8 cellular contexts compared by ENCODE assay signal in genomic region chr5:181218795-181219124, GRCh38. TPM values are rescaled to one million over a fixed set of nuclear protein-coding genes. Genes with fewer than 3 reads are reported as not detected.
DNase-seq lines count a peak whose midpoint lies in the region; ATAC-seq and TF ChIP-seq lines count a peak whose summit lies in the region.

No MANE protein-coding gene starts in this region.

- H3K27me3 Mint-ChIP-seq in T-helper 1 cell treated with Interleukin-12 subunit alpha and Interleukin-12 subunit beta and Interleukin-4 antibody, amounts not matched to agents 30 μg/mL and 1 μg/mL, for 36 hours (ENCODE audit: low read depth): peaks cover 14% of the 10 kb centered on the region

- TF ChIP-seq POLR2A in gastroesophageal sphincter (IDR thresholded peaks at IDR 0.05) (no peak), spleen (IDR thresholded peaks at IDR 0.05) (no peak)

- TF ChIP-seq CTCF in WI38 (IDR thresholded peaks at IDR 0.05; ENCODE audit: low read depth, low read length) (no peak), gastroesophageal sphincter (IDR thresholded peaks at IDR 0.05) (no peak), spleen (IDR thresholded peaks at IDR 0.05 in 8 of 11, conservative IDR thresholded peaks at IDR 0.05 in 3 of 11) (no peak), GM10266 (IDR thresholded peaks at IDR 0.05; ENCODE audit: control insufficient read depth, insufficient read depth, low read depth, missing control alignments) (no peak), omental fat pad (IDR thresholded peaks at IDR 0.05) (no peak)

- no peak for DNase-seq in T-helper 1 cell
- no peak for DNase-seq in spleen
- no peak for DNase-seq in GM10266 (ENCODE audit: extremely low spot score)
- DNase-seq in omental fat pad (ENCODE audit: low spot score): no peak

- H3K9me3 ChIP-seq in gastroesophageal sphincter: no peaks in the 10 kb centered on the region
- no peaks in the 10 kb centered on the region for H3K9me3 ChIP-seq in spleen

- H3K27me3 ChIP-seq in gastroesophageal sphincter: no peaks in the 10 kb centered on the region
- H3K27me3 ChIP-seq in spleen (replicated peaks in 1 of 7): peaks cover 0 to 12% (median 0%) of the 10 kb centered on the region in 7 donors

- peak overlapping the region; percentile 93 for H3K4me3 Mint-ChIP-seq in T-helper 1 cell treated with Interleukin-12 subunit alpha and Interleukin-12 subunit beta and Interleukin-4 antibody, amounts not matched to agents 30 μg/mL and 1 μg/mL, for 36 hours

- H3K4me1 Mint-ChIP-seq in T-helper 1 cell treated with Interleukin-12 subunit alpha and Interleukin-12 subunit beta and Interleukin-4 antibody, amounts not matched to agents 30 μg/mL and 1 μg/mL, for 36 hours (ENCODE audit: low read depth): peaks cover 48% of the 10 kb centered on the region

- no peaks in the 10 kb centered on the region for H3K9me3 Mint-ChIP-seq in T-helper 1 cell treated with Interleukin-12 subunit alpha and Interleukin-12 subunit beta and Interleukin-4 antibody, amounts not matched to agents 30 μg/mL and 1 μg/mL, for 36 hours

- H3K27ac ChIP-seq in gastroesophageal sphincter (peak overlapping the region in 3 of 4 donors; percentile 76 to 80 (median 80)), spleen (peak overlapping the region; percentile 18 to 90 (median 76))

- intact Hi-C loops in spleen (cut with DNase I; ENCODE audit: low total_unique reads): no loop called here

- H3K4me1 ChIP-seq in gastroesophageal sphincter: peaks cover 0 to 40% (median 3%) of the 10 kb centered on the region in 3 donors
- peaks cover 8 to 66% (median 47%) of the 10 kb centered on the region in 6 donors for H3K4me1 ChIP-seq in spleen

- peak overlapping the region; percentile 94 for H3K27ac Mint-ChIP-seq in T-helper 1 cell treated with Interleukin-12 subunit alpha and Interleukin-12 subunit beta and Interleukin-4 antibody, amounts not matched to agents 30 μg/mL and 1 μg/mL, for 36 hours

- no peak for ATAC-seq in gastroesophageal sphincter
- ATAC-seq in omental fat pad (ENCODE audit: low FRiP score): no peak
- ATAC-seq in GM19324 (IDR thresholded peaks at IDR 0.05; ENCODE audit: low FRiP score, unreplicated experiment): no peak

- peaks cover 7% of the 10 kb centered on the region for H3K36me3 Mint-ChIP-seq in T-helper 1 cell treated with Interleukin-12 subunit alpha and Interleukin-12 subunit beta and Interleukin-4 antibody, amounts not matched to agents 30 μg/mL and 1 μg/mL, for 36 hours (ENCODE audit: low read depth)

- peak overlapping the region; percentile 44 for H3K4me3 ChIP-seq in WI38 (ENCODE audit: low read depth, low read length)
- peak overlapping the region; percentile 13 to 54 for H3K4me3 ChIP-seq in gastroesophageal sphincter
- peak overlapping the region in 7 of 8 donors; percentile 13 to 71 (median 53) for H3K4me3 ChIP-seq in spleen

- H3K36me3 ChIP-seq in gastroesophageal sphincter: no peaks in the 10 kb centered on the region
- H3K36me3 ChIP-seq in spleen: no peaks in the 10 kb centered on the region

- 24 to 36% methylated on average over 10 of the region's 10 CpGs for WGBS in gastroesophageal sphincter (ENCODE audit: low coverage in 1 of 2), 2 donors
- 33 to 38% (median 36%) methylated on average over 10 of the region's 10 CpGs for WGBS in spleen, 5 donors

- TF ChIP-seq EP300 in gastroesophageal sphincter (IDR thresholded peaks at IDR 0.05): no peak

RNA-seq across cellular contexts. Expression of gene TRIM41, which starts 4.3 kb away (rescaled TPM):
- total RNA-seq in gastroesophageal sphincter (10 to 100 TPM in 3 of 4 donors, 1 to 10 TPM in 1; 9.7 to 17.6 (median 12.1) TPM), spleen (10 to 100 TPM; 14.3 to 34.1 (median 26.6) TPM), omental fat pad (10 to 100 TPM in 3 of 4 donors, 1 to 10 TPM in 1; 9.8 to 16.4 (median 12.6) TPM)
- polyA plus RNA-seq in spleen: 10 to 100 TPM; 12.5 to 25.0 (median 24.1) TPM

RNA-seq across cellular contexts. Expression of gene TRIM7, which starts 13.8 kb away (rescaled TPM):
- total RNA-seq in gastroesophageal sphincter: 10 to 100 TPM in 1 of 4 donors, 1 to 10 TPM in 3; 3.0 to 11.0 (median 4.7) TPM
- 1 to 10 TPM in 6 of 7 donors, under 1 TPM in 1; 0.81 to 3.9 (median 1.9) TPM for total RNA-seq in spleen
- polyA plus RNA-seq in spleen: 1 to 10 TPM; 1.0 to 1.3 (median 1.2) TPM
- total RNA-seq in omental fat pad: 1 to 10 TPM in 2 of 4 donors, under 1 TPM in 2; 0.79 to 2.9 (median 1.1) TPM

RNA-seq across cellular contexts. Expression of gene RACK1, which starts 24.9 kb away (rescaled TPM):
- total RNA-seq in gastroesophageal sphincter (1,000 to 10,000 TPM; 1,300 to 1,812 (median 1,580) TPM), spleen (1,000 to 10,000 TPM; 1,202 to 2,949 (median 1,651) TPM), omental fat pad (1,000 to 10,000 TPM; 1,928 to 2,385 (median 2,165) TPM)
- 1,000 to 10,000 TPM; 2,379 to 3,598 (median 2,966) TPM for polyA plus RNA-seq in spleen

RNA-seq across cellular contexts. Expression of gene TRIM52, which starts 42.2 kb away (rescaled TPM):
- total RNA-seq in gastroesophageal sphincter: 10 to 100 TPM; 15.9 to 34.7 (median 22.2) TPM
- total RNA-seq in spleen: 10 to 100 TPM; 18.9 to 44.0 (median 22.5) TPM
- polyA plus RNA-seq in spleen: 10 to 100 TPM; 11.6 to 19.7 (median 18.4) TPM
- 10 to 100 TPM in 3 of 4 donors, 1 to 10 TPM in 1; 9.8 to 19.7 (median 14.5) TPM for total RNA-seq in omental fat pad
